Comparison of ENCODE assay signal across 8 cellular contexts in the genomic region with DNA sequence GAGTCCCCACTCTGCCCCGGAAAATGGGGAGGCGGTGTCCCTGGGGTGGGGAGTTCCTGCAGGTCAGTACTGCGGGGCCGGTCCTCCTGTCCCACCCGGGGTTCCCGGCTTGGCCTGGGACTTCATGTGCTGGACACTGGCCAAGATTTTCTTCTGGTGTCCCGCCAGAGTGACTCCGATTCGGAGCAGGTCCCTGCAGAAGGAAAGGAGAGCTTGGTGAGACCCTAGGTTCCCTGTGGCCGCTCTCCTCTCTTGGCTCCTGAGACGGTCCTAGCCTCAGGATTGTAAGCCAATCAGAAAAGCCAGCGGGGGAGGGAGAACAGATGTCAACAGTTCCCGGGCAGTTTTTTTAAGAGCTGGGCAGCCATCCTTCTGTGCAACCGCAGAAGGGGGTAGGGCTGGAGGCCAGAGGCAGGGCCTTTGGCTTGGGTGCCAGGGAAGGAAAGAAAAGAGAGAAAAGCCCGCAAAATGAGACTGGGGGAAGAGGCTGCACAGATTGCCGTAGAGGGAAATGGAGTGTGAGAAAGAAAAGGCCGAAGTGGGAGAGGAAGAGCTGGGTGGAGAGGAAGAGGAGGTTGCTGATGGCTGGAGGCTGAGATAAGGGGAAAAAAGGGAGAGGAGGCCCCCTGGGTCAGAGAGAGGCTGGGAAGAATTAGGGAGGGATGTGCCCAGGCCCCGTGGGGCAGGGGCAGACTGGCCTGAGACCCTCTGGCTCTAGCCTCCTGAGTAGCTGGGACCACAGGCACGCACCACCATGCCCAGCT. TPM values are rescaled to one million over a fixed set of nuclear protein-coding genes. Genes with fewer than 3 reads are reported as not detected.
DNase-seq lines count a peak whose midpoint lies in the region; ATAC-seq and TF ChIP-seq lines count a peak whose summit lies in the region.

No MANE protein-coding gene starts in this region.

- H3K36me3 ChIP-seq in cardiac muscle cell: peaks cover 29% of the 10 kb centered on the region

- H3K4me3 Mint-ChIP-seq in activated naive CD8-positive, alpha-beta T cell treated with anti-CD3 and anti-CD28 coated beads for 36 hours: no peak overlapping the region

- H3K9me3 ChIP-seq in cardiac muscle cell (ENCODE audit: low read depth): no peaks in the 10 kb centered on the region

- ATAC-seq in HG03159 (IDR thresholded peaks at IDR 0.05; ENCODE audit: unreplicated experiment): peak; percentile 91

- no peaks in the 10 kb centered on the region for H3K36me3 Mint-ChIP-seq in activated naive CD8-positive, alpha-beta T cell treated with anti-CD3 and anti-CD28 coated beads for 36 hours

- DNase-seq in DMS53 (lab: John Stamatoyannopoulos, UW): peak; percentile 95
- DNase-seq in GM19238 (ENCODE audit: insufficient read length, low spot score): peak; percentile 92
- DNase-seq in NCI-H446 (lab: John Stamatoyannopoulos, UW): peak; percentile 65 to 89
- peak; percentile 23 for DNase-seq in activated naive CD8-positive, alpha-beta T cell treated with anti-CD3 and anti-CD28 coated beads for 36 hours
- peak; percentile 91 to 93 for DNase-seq in cardiac muscle cell (ENCODE audit: low read depth in 1 of 2, low spot score in 1 of 2)
- DNase-seq in posterior vena cava (ENCODE audit: low spot score): peak; percentile 91
- no peak for DNase-seq in NCI-H1105 (lab: John Stamatoyannopoulos, UW)

- no peaks in the 10 kb centered on the region for H3K27me3 ChIP-seq in cardiac muscle cell

- H3K4me1 ChIP-seq in cardiac muscle cell (ENCODE audit: low read depth): no peaks in the 10 kb centered on the region

- peaks cover 11% of the 10 kb centered on the region for H3K27me3 Mint-ChIP-seq in activated naive CD8-positive, alpha-beta T cell treated with anti-CD3 and anti-CD28 coated beads for 36 hours

- H3K4me1 Mint-ChIP-seq in activated naive CD8-positive, alpha-beta T cell treated with anti-CD3 and anti-CD28 coated beads for 36 hours: peaks cover 5% of the 10 kb centered on the region

- no peak overlapping the region for H3K4me3 ChIP-seq in cardiac muscle cell

- peak overlapping the region; percentile 57 for H3K27ac ChIP-seq in cardiac muscle cell

- TF ChIP-seq CTCF in cardiac muscle cell (IDR thresholded peaks at IDR 0.05; ENCODE audit: low read depth, low read length): no peak

- no peak overlapping the region for H3K27ac Mint-ChIP-seq in activated naive CD8-positive, alpha-beta T cell treated with anti-CD3 and anti-CD28 coated beads for 36 hours

- intact Hi-C loops in posterior vena cava (cut with DNase I): no loop called here

- H3K9me3 Mint-ChIP-seq in activated naive CD8-positive, alpha-beta T cell treated with anti-CD3 and anti-CD28 coated beads for 36 hours: no peaks in the 10 kb centered on the region

RNA-seq across cellular contexts. Expression of a gene that starts 23.7 kb away (rescaled TPM):
- total RNA-seq in activated naive CD8-positive, alpha-beta T cell treated with anti-CD3 and anti-CD28 coated beads for 36 hours: 1 to 10 TPM; 2.5 to 2.9 TPM
- 48.9 and 53.6 TPM in 2 replicates for total RNA-seq in cardiac muscle cell
- polyA plus RNA-seq in cardiac muscle cell: 29.5 and 33.4 TPM in 2 replicates
- total RNA-seq in posterior vena cava: 10 to 100 TPM; 31.4 to 46.6 TPM

RNA-seq across cellular contexts. Expression of a gene that starts 48.9 kb away (rescaled TPM):
- 10 to 100 TPM; 13.4 to 14.6 TPM for total RNA-seq in activated naive CD8-positive, alpha-beta T cell treated with anti-CD3 and anti-CD28 coated beads for 36 hours
- total RNA-seq in cardiac muscle cell: 18.3 and 19.5 TPM in 2 replicates
- 12.5 and 14.6 TPM in 2 replicates for polyA plus RNA-seq in cardiac muscle cell
- 10 to 100 TPM; 15.6 to 22.8 TPM for total RNA-seq in posterior vena cava

Comparison
In these comparisons a context has a peak if more than half of its experiments do, and no peak if none do; other contexts are left out.
1. RNA of a gene that starts 23.7 kb away (total RNA-seq): 48.9 to 53.6 TPM in cardiac muscle cell and 31.4 to 46.6 TPM in posterior vena cava; 2.5 to 2.9 TPM in activated naive CD8-positive, alpha-beta T cell treated with anti-CD3 and anti-CD28 coated beads for 36 hours; every median in the first group is over 4 times any median in the second.